In the genomic region with DNA sequence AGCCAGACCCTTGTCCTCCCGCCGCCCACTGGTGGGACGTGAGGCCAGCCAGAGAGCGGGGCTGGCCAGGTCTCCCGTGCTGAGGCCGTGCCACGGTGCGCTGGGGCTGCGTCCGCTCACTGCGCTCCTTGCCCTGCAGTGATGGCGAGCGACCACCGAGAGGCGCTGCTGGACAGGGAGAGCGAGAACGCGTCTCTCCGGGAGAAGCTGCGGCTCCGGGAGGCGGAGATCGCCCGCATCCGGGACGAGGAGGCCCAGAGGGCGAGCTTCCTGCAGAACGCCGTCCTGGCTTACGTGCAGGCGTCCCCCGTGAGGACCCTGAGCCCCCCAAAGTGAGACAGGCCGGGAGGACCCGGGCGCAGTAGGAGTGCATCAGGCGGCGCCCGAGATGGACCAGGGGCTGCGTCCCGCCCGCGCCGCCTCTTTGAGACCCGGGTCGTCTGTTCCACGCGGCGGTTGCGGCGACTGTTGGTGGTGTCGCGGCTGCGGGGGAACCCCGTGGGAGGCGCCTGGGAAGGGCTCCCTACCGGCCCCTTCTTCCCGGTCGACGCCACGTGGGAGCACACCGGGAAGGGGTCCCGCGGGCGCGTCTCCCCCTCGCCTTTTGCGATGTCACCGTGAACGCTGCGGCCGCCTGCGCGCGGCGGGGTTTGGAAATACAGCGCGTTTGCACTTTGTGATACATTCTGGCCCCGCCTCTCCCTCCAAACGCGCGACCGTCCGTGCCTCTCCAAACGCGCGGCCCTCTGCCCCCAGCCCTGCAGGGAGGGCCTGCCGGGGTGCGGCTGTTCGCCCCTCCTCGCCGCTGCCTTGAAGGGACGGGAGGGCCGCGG, we compare ENCODE assay signal across 1 cellular context.
TF ChIP-seq lines count a peak whose summit lies in the region.

No MANE protein-coding gene starts in this region.

TF ChIP-seq in K562, 482 proteins besides CTCF, POLR2A, EP300 and RAD21 (continued from another document and continues in another):
- TF ChIP-seq CBX3 (IDR thresholded peaks at IDR 0.05; ENCODE audit: borderline replicate concordance in 1 of 2, low read length in 2 of 2) = no peak
- peak; percentile 35; the same call in 1 of the 2 replicates for TF ChIP-seq PHF8 (IDR thresholded peaks at IDR 0.05; ENCODE audit: borderline replicate concordance, low read length)
- TF ChIP-seq, protein P1, sequence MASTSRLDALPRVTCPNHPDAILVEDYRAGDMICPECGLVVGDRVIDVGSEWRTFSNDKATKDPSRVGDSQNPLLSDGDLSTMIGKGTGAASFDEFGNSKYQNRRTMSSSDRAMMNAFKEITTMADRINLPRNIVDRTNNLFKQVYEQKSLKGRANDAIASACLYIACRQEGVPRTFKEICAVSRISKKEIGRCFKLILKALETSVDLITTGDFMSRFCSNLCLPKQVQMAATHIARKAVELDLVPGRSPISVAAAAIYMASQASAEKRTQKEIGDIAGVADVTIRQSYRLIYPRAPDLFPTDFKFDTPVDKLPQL (IDR thresholded peaks at IDR 0.05; ENCODE audit: extremely low read depth, insufficient read length) = no peak
- TF ChIP-seq NCOA6 (IDR thresholded peaks at IDR 0.05) = no peak; the same call in 1 of the 2 replicates
- TF ChIP-seq ETV5 (CRISPR knock-in tag; IDR thresholded peaks at IDR 0.05; ENCODE audit: low read depth) = peak; percentile 81
- TF ChIP-seq ZNF140 (CRISPR knock-in tag; IDR thresholded peaks at IDR 0.05) = no peak
- TF ChIP-seq ZNF668 (CRISPR knock-in tag; IDR thresholded peaks at IDR 0.05) = no peak
- TF ChIP-seq JUN (IDR thresholded peaks at IDR 0.05; ENCODE audit: borderline replicate concordance, low read depth, low read length) = no peak
- peak; percentile 23; the same call in 1 of the 2 replicates for TF ChIP-seq JUN (CRISPR knock-in tag; IDR thresholded peaks at IDR 0.05; ENCODE audit: borderline replicate concordance)
- TF ChIP-seq POLR2G (IDR thresholded peaks at IDR 0.05; ENCODE audit: low read depth, low read length) = peak; percentile 78; the same call in 1 of the 2 replicates
- TF ChIP-seq, protein P2, sequence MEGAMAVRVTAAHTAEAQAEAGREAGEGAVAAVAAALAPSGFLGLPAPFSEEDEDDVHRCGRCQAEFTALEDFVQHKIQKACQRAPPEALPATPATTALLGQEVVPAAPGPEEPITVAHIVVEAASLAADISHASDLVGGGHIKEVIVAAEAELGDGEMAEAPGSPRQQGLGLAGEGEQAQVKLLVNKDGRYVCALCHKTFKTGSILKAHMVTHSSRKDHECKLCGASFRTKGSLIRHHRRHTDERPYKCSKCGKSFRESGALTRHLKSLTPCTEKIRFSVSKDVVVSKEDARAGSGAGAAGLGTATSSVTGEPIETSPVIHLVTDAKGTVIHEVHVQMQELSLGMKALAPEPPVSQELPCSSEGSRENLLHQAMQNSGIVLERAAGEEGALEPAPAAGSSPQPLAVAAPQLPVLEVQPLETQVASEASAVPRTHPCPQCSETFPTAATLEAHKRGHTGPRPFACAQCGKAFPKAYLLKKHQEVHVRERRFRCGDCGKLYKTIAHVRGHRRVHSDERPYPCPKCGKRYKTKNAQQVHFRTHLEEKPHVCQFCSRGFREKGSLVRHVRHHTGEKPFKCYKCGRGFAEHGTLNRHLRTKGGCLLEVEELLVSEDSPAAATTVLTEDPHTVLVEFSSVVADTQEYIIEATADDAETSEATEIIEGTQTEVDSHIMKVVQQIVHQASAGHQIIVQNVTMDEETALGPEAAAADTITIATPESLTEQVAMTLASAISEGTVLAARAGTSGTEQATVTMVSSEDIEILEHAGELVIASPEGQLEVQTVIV (CRISPR knock-in tag; IDR thresholded peaks at IDR 0.05; ENCODE audit: borderline replicate concordance) = no peak
- no peak for TF ChIP-seq DIDO1 (tag; IDR thresholded peaks at IDR 0.05; ENCODE audit: low read depth)
- no peak for TF ChIP-seq ZC3H4 (CRISPR knock-in tag; IDR thresholded peaks at IDR 0.05; ENCODE audit: borderline replicate concordance)
- TF ChIP-seq MTF1 (CRISPR knock-in tag; IDR thresholded peaks at IDR 0.05; ENCODE audit: borderline replicate concordance) = no peak
- TF ChIP-seq ZNF232 (CRISPR knock-in tag; IDR thresholded peaks at IDR 0.05) = no peak
- TF ChIP-seq TEAD4 (IDR thresholded peaks at IDR 0.05; ENCODE audit: low read length) = no peak
- TF ChIP-seq TEAD4 (CRISPR knock-in tag; IDR thresholded peaks at IDR 0.05; ENCODE audit: borderline replicate concordance) = no peak
- TF ChIP-seq PPARD (CRISPR knock-in tag; IDR thresholded peaks at IDR 0.05) = no peak
- no peak for TF ChIP-seq ZEB2 (IDR thresholded peaks at IDR 0.05)
- TF ChIP-seq, protein P3, sequence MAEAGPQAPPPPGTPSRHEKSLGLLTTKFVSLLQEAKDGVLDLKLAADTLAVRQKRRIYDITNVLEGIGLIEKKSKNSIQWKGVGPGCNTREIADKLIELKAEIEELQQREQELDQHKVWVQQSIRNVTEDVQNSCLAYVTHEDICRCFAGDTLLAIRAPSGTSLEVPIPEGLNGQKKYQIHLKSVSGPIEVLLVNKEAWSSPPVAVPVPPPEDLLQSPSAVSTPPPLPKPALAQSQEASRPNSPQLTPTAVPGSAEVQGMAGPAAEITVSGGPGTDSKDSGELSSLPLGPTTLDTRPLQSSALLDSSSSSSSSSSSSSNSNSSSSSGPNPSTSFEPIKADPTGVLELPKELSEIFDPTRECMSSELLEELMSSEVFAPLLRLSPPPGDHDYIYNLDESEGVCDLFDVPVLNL (CRISPR knock-in tag; IDR thresholded peaks at IDR 0.05; ENCODE audit: low read depth) = no peak
- TF ChIP-seq, protein P4, sequence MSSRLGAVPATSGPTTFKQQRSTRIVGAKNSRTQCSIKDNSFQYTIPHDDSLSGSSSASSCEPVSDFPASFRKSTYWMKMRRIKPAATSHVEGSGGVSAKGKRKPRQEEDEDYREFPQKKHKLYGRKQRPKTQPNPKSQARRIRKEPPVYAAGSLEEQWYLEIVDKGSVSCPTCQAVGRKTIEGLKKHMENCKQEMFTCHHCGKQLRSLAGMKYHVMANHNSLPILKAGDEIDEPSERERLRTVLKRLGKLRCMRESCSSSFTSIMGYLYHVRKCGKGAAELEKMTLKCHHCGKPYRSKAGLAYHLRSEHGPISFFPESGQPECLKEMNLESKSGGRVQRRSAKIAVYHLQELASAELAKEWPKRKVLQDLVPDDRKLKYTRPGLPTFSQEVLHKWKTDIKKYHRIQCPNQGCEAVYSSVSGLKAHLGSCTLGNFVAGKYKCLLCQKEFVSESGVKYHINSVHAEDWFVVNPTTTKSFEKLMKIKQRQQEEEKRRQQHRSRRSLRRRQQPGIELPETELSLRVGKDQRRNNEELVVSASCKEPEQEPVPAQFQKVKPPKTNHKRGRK (tag; IDR thresholded peaks at IDR 0.05) = no peak
- TF ChIP-seq ZNF197 (CRISPR knock-in tag; IDR thresholded peaks at IDR 0.05; ENCODE audit: low read depth) = no peak
- no peak for TF ChIP-seq ZBTB7A (IDR thresholded peaks at IDR 0.05; ENCODE audit: borderline replicate concordance, control insufficient read depth, low read depth, low read length)
- peak; percentile 34; the same call in 1 of the 2 replicates for TF ChIP-seq JUND (IDR thresholded peaks at IDR 0.05; ENCODE audit: borderline replicate concordance, low read depth, low read length)
- TF ChIP-seq JUND (tag; IDR thresholded peaks at IDR 0.05; ENCODE audit: borderline replicate concordance, low read depth, low read length) = no peak; the same call in 2 of the 3 replicates
- no peak for TF ChIP-seq ESRRB (CRISPR knock-in tag; IDR thresholded peaks at IDR 0.05; ENCODE audit: borderline replicate concordance)
- TF ChIP-seq ZNF253 (CRISPR knock-in tag; conservative IDR thresholded peaks at IDR 0.05) = no peak
- peak; percentile 84 for TF ChIP-seq GABPB1 (CRISPR knock-in tag; IDR thresholded peaks at IDR 0.05)
- TF ChIP-seq FOXA1 (IDR thresholded peaks at IDR 0.05; ENCODE audit: borderline replicate concordance) = no peak
- TF ChIP-seq MTA1 (IDR thresholded peaks at IDR 0.05; ENCODE audit: borderline replicate concordance) = peak; percentile 40
- TF ChIP-seq MTA3 (IDR thresholded peaks at IDR 0.05; ENCODE audit: borderline replicate concordance) = 0 out of 2 replicates have a peak, but pooled peaks have one; percentile 73
- TF ChIP-seq XRCC3 (IDR thresholded peaks at IDR 0.05) = no peak
- no peak for TF ChIP-seq HOXB6 (CRISPR knock-in tag; IDR thresholded peaks at IDR 0.05; ENCODE audit: borderline replicate concordance)
- TF ChIP-seq, protein P5, sequence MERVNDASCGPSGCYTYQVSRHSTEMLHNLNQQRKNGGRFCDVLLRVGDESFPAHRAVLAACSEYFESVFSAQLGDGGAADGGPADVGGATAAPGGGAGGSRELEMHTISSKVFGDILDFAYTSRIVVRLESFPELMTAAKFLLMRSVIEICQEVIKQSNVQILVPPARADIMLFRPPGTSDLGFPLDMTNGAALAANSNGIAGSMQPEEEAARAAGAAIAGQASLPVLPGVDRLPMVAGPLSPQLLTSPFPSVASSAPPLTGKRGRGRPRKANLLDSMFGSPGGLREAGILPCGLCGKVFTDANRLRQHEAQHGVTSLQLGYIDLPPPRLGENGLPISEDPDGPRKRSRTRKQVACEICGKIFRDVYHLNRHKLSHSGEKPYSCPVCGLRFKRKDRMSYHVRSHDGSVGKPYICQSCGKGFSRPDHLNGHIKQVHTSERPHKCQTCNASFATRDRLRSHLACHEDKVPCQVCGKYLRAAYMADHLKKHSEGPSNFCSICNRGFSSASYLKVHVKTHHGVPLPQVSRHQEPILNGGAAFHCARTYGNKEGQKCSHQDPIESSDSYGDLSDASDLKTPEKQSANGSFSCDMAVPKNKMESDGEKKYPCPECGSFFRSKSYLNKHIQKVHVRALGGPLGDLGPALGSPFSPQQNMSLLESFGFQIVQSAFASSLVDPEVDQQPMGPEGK (CRISPR knock-in tag; IDR thresholded peaks at IDR 0.05; ENCODE audit: borderline replicate concordance) = no peak
- TF ChIP-seq CBFA2T2 (conservative IDR thresholded peaks at IDR 0.05) = no peak
- TF ChIP-seq, protein P6, sequence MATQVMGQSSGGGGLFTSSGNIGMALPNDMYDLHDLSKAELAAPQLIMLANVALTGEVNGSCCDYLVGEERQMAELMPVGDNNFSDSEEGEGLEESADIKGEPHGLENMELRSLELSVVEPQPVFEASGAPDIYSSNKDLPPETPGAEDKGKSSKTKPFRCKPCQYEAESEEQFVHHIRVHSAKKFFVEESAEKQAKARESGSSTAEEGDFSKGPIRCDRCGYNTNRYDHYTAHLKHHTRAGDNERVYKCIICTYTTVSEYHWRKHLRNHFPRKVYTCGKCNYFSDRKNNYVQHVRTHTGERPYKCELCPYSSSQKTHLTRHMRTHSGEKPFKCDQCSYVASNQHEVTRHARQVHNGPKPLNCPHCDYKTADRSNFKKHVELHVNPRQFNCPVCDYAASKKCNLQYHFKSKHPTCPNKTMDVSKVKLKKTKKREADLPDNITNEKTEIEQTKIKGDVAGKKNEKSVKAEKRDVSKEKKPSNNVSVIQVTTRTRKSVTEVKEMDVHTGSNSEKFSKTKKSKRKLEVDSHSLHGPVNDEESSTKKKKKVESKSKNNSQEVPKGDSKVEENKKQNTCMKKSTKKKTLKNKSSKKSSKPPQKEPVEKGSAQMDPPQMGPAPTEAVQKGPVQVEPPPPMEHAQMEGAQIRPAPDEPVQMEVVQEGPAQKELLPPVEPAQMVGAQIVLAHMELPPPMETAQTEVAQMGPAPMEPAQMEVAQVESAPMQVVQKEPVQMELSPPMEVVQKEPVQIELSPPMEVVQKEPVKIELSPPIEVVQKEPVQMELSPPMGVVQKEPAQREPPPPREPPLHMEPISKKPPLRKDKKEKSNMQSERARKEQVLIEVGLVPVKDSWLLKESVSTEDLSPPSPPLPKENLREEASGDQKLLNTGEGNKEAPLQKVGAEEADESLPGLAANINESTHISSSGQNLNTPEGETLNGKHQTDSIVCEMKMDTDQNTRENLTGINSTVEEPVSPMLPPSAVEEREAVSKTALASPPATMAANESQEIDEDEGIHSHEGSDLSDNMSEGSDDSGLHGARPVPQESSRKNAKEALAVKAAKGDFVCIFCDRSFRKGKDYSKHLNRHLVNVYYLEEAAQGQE (CRISPR knock-in tag; IDR thresholded peaks at IDR 0.05; ENCODE audit: low read depth) = no peak
- peak; percentile 77; the same call in 1 of the 2 replicates for TF ChIP-seq EP400 (IDR thresholded peaks at IDR 0.05)
- peak; percentile 22; the same call in 1 of the 2 replicates for TF ChIP-seq NR2C2 (CRISPR knock-in tag; IDR thresholded peaks at IDR 0.05)
- TF ChIP-seq NR2C2 (tag; IDR thresholded peaks at IDR 0.05) = no peak; the same call in 1 of the 2 replicates
- TF ChIP-seq, protein P7, sequence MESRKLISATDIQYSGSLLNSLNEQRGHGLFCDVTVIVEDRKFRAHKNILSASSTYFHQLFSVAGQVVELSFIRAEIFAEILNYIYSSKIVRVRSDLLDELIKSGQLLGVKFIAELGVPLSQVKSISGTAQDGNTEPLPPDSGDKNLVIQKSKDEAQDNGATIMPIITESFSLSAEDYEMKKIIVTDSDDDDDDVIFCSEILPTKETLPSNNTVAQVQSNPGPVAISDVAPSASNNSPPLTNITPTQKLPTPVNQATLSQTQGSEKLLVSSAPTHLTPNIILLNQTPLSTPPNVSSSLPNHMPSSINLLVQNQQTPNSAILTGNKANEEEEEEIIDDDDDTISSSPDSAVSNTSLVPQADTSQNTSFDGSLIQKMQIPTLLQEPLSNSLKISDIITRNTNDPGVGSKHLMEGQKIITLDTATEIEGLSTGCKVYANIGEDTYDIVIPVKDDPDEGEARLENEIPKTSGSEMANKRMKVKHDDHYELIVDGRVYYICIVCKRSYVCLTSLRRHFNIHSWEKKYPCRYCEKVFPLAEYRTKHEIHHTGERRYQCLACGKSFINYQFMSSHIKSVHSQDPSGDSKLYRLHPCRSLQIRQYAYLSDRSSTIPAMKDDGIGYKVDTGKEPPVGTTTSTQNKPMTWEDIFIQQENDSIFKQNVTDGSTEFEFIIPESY (CRISPR knock-in tag; IDR thresholded peaks at IDR 0.05) = peak; percentile 91
- TF ChIP-seq, protein P8, sequence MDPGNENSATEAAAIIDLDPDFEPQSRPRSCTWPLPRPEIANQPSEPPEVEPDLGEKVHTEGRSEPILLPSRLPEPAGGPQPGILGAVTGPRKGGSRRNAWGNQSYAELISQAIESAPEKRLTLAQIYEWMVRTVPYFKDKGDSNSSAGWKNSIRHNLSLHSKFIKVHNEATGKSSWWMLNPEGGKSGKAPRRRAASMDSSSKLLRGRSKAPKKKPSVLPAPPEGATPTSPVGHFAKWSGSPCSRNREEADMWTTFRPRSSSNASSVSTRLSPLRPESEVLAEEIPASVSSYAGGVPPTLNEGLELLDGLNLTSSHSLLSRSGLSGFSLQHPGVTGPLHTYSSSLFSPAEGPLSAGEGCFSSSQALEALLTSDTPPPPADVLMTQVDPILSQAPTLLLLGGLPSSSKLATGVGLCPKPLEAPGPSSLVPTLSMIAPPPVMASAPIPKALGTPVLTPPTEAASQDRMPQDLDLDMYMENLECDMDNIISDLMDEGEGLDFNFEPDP (CRISPR knock-in tag; IDR thresholded peaks at IDR 0.05) = no peak
- no peak for TF ChIP-seq ETV6 (IDR thresholded peaks at IDR 0.05; ENCODE audit: borderline replicate concordance in 1 of 2, low read depth in 2 of 2, low read length in 1 of 2)
- 0 out of 2 replicates have a peak, but pooled peaks have one; percentile 23 for TF ChIP-seq ETV6 (CRISPR knock-in tag; IDR thresholded peaks at IDR 0.05; ENCODE audit: borderline replicate concordance)
- TF ChIP-seq ARID2 (IDR thresholded peaks at IDR 0.05) = peak; percentile 66; the same call in 1 of the 2 replicates
- TF ChIP-seq, protein P9, sequence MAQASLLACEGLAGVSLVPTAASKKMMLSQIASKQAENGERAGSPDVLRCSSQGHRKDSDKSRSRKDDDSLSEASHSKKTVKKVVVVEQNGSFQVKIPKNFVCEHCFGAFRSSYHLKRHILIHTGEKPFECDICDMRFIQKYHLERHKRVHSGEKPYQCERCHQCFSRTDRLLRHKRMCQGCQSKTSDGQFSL (CRISPR knock-in tag; IDR thresholded peaks at IDR 0.05) = peak; percentile 40; the same call in 1 of the 2 replicates
- TF ChIP-seq, protein P9 (tag; IDR thresholded peaks at IDR 0.05) = no peak
